In the genomic region with DNA sequence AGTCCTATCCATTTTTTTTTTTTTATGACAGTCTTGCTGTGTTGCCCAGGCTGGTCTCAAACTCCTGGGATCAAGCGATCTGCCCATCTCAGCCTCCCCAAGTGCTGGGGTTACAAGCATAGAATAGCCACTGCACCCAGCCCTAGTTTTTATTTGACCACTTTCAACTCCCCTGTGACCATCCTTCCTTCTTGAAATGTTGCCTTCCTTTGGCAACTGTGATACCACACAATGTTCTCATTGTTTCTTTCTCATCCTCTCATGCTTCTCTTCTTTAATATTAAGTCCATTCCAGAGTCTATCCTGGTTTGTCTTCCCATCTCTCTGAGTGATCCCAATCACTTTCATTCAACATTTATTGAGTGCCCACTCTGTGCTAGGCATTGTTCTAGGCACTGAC, we compare ENCODE assay signal across 32 cellular contexts.
"Had no signal": no experiment of that assay in that cellular context is flagged by ENCODE, and none has a peak within 500 bp of the region (broad histone marks: within the 10 kb centered on the region; RNA-seq: fewer than 3 reads in every experiment).

No MANE protein-coding gene starts in this region.

- H3K27ac ChIP-seq: adrenal gland, ascending aorta, body of pancreas, brain microvascular endothelial cell, breast epithelium, cardiac muscle cell had no signal

- H3K4me1 ChIP-seq: adrenal gland, ascending aorta, body of pancreas, breast epithelium had no signal

- DNase-seq: activated effector memory CD4-positive, alpha-beta T cell treated with anti-CD3 and anti-CD28 coated beads, Interleukin-2, amount 50 U/mL, for 16 hours; activated effector memory CD4-positive, alpha-beta T cell treated with Interleukin-2 at 50 U/mL for 16 hours; activated gamma-delta T cell; activated gamma-delta T cell treated with Interleukin-2 at 50 U/mL for 16 hours; activated naive CD4-positive, alpha-beta T cell; activated naive CD4-positive, alpha-beta T cell treated with anti-CD3 and anti-CD28 coated beads for 36 hours; activated naive CD4-positive, alpha-beta T cell treated with anti-CD3 and anti-CD28 coated beads, Interleukin-2, amount 10 ng/mL, durations not matched to agents 7 days and 5 days; activated naive CD4-positive, alpha-beta T cell treated with anti-CD3 and anti-CD28 coated beads, Interleukin-2, amount 50 U/mL, for 16 hours; activated naive CD4-positive, alpha-beta T cell treated with Interleukin-2 at 50 U/mL for 16 hours; activated naive CD8-positive, alpha-beta T cell treated with anti-CD3 and anti-CD28 coated beads for 36 hours; activated naive CD8-positive, alpha-beta T cell treated with anti-CD3 and anti-CD28 coated beads, Interleukin-2, amount 10 ng/mL, durations not matched to agents 7 days and 5 days; activated naive CD8-positive, alpha-beta T cell treated with anti-CD3 and anti-CD28 coated beads, Interleukin-2, amount 50 U/mL, for 24 hours; activated T-cell treated with anti-CD3 and anti-CD28 coated beads, Interleukin-2, amount 50 U/mL, for 1 hour; activated T-cell treated with anti-CD3 and anti-CD28 coated beads, Interleukin-2, amount 50 U/mL, for 24 hours; activated T-cell treated with anti-CD3 and anti-CD28 coated beads, Interleukin-2, amount 50 U/mL, for 4 hours; activated T-cell treated with anti-CD3 and anti-CD28 coated beads, Interleukin-2, amount 50 U/mL, for 48 hours; activated T-cell treated with anti-CD3 and anti-CD28 coated beads, Interleukin-2, amount 50 U/mL, for 72 hours; adrenal gland; amniotic stem cell; amygdala; anterior cingulate cortex; aorta; body of pancreas; brain microvascular endothelial cell; caudate nucleus; central memory CD4-positive, alpha-beta T cell; cerebellar nuclear complex had no signal

- H3K27me3 ChIP-seq: adrenal gland, ascending aorta, body of pancreas, brain microvascular endothelial cell, breast epithelium, cardiac muscle cell had no signal

- H3K4me3 ChIP-seq: adrenal gland, ascending aorta, body of pancreas, breast epithelium, cardiac muscle cell had no signal

- ATAC-seq: activated naive CD4-positive, alpha-beta T cell treated with anti-CD3 and anti-CD28 coated beads, Interleukin-2, amount 50 U/mL, for 72 hours; activated naive CD8-positive, alpha-beta T cell treated with anti-CD3 and anti-CD28 coated beads, Interleukin-2, amount 50 U/mL, for 24 hours; activated T-cell treated with anti-CD3 and anti-CD28 coated beads, Interleukin-2, amount 50 U/mL, for 4 hours; activated T-cell treated with anti-CD3 and anti-CD28 coated beads, Interleukin-2, amount 50 U/mL, for 72 hours; activated T-helper 17 cell treated with anti-CD3 and anti-CD28 coated beads, Interleukin-2, amount 50 U/mL, for 72 hours; body of pancreas had no signal

- H3K36me3 ChIP-seq: adrenal gland, ascending aorta, brain microvascular endothelial cell, breast epithelium, cardiac muscle cell had no signal
